ENCODE assay signal across 19 cellular contexts in the genomic region with DNA sequence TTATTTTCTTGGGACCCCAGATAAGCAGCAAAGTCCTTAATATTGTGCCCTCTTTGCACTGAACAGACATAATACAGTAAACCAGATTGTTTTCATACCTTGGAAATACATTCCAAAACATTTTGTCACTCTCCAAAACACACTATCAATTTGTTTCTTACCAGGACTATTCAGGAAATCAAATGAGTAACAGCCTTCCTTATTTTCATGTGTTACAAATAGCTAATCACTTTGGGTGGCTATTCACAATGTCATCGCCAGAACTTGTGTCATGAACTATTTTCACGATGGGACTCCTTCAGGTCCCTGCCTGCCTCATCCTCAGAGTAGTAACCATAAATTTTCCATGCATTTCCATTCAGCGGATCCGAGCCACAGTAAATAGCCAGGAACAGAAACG.
DNase-seq lines count a peak whose midpoint lies in the region; ATAC-seq, FAIRE-seq and TF ChIP-seq lines count a peak whose summit lies in the region.
"Had no signal": no experiment of that assay in that cellular context is flagged by ENCODE, and none has a peak within 500 bp of the region (broad histone marks: within the 10 kb centered on the region; RNA-seq: fewer than 3 reads in every experiment).

No MANE protein-coding gene starts in this region.

- no peak for TF ChIP-seq POLR2A in GM12892 (IDR thresholded peaks at IDR 0.05; ENCODE audit: low read depth, low read length)
- no peak for TF ChIP-seq POLR2A in IMR-90 (IDR thresholded peaks at IDR 0.05; ENCODE audit: low read depth, low read length)
- no peak for TF ChIP-seq POLR2A in gastrocnemius medialis (IDR thresholded peaks at IDR 0.05)

- H3K36me3 ChIP-seq in IMR-90 (ENCODE audit: control insufficient read depth, insufficient read depth, low read length) (no peaks in the 10 kb centered on the region), gastrocnemius medialis (peaks cover 0 to 50% of the 10 kb centered on the region in 2 donors), PC-3 (ENCODE audit: low read depth, low read length) (no peaks in the 10 kb centered on the region)

- POLR2A ChIA-PET in IMR-90 (lab: Charles Lee; ENCODE audit: unreplicated experiment) = no interaction called here
- POLR2A ChIA-PET in PC-3 (lab: Charles Lee; ENCODE audit: unreplicated experiment) = interaction anchor here (0.5 to 0.6 kb wide), 2 partner anchors 104 to 158 kb away, joined by 3 to 7 read pairs; partner anchors contain the start of gene MAP2K6

- FAIRE-seq in GM12892 (lab: Jason Lieb, UNC) = peak; percentile 38
- FAIRE-seq: A549, K562 had no signal

- H3K4ac ChIP-seq in IMR-90 (ENCODE audit: low read depth, low read length) = no peak overlapping the region

- H3K23ac ChIP-seq in IMR-90 (ENCODE audit: low read depth, low read length) = no peak overlapping the region

- H3F3A ChIP-seq in PC-3 (ENCODE audit: low read length, unreplicated experiment) = no peaks in the 10 kb centered on the region

- dilution Hi-C loops in IMR-90 (cut with HindIII; ENCODE audit: low sequenced_read_pairs, unreplicated experiment) = no loop called here

- no peak overlapping the region for H4K5ac ChIP-seq in IMR-90 (ENCODE audit: low read depth, low read length)

- in situ Hi-C loops in IMR-90 (cut with MboI; ENCODE audit: low sequenced_read_pairs) = no loop called here
- in situ Hi-C loops in gastrocnemius medialis (cut with MboI; ENCODE audit: low sequenced_read_pairs in 4 of 4) = loop anchor here in 1 of 4 donors (10.0 kb wide), 1 partner anchor 94 kb away; no protein-coding TSS in a partner anchor

- H4K8ac ChIP-seq in IMR-90 (ENCODE audit: low read depth in 2 of 2, low read length in 2 of 2) = no peak overlapping the region

- intact Hi-C loops in IMR-90 (cut with micrococcal nuclease) = loop anchor here (5.0 kb wide), 1 partner anchor 102 kb away; no protein-coding TSS in a partner anchor
- intact Hi-C loops in gastrocnemius medialis (cut with DNase I; ENCODE audit: low total_unique reads) = no loop called here
- intact Hi-C loops in PC-3 (cut with micrococcal nuclease) = no loop called here

- H3K79me1 ChIP-seq in IMR-90 (ENCODE audit: low read depth in 1 of 2, low read length in 2 of 2) = no peaks in the 10 kb centered on the region

- no peak overlapping the region for H3K4me3 ChIP-seq in IMR-90 (ENCODE audit: insufficient read depth, low read depth, low read length)
- no peak overlapping the region for H3K4me3 ChIP-seq in gastrocnemius medialis
- no peak overlapping the region for H3K4me3 ChIP-seq in PC-3 (ENCODE audit: low read length)
- H3K4me3 ChIP-seq: A549, BLaER1, K562 had no signal

- no peak overlapping the region for H4K91ac ChIP-seq in IMR-90 (ENCODE audit: insufficient read depth, low read depth, low read length)

- H3K4me2 ChIP-seq in IMR-90 (ENCODE audit: low read depth, low read length) (no peak overlapping the region), PC-3 (ENCODE audit: low read length) (no peak overlapping the region)
- H3K4me2 ChIP-seq: A549, BLaER1 had no signal

- no peak overlapping the region for H3K14ac ChIP-seq in IMR-90 (replicated peaks; ENCODE audit: low read depth, low read length)

- no peak overlapping the region for H3K56ac ChIP-seq in IMR-90 (ENCODE audit: extremely low read depth, insufficient read depth, low read length)

- no peak overlapping the region for H2AFZ ChIP-seq in IMR-90 (replicated peaks; ENCODE audit: low read length, poor library complexity)
- no peak overlapping the region for H2AFZ ChIP-seq in PC-3 (ENCODE audit: low read length)

- H3K27me3 ChIP-seq in IMR-90 (ENCODE audit: control insufficient read depth, insufficient read depth, low read length) (no peaks in the 10 kb centered on the region), gastrocnemius medialis (no peaks in the 10 kb centered on the region), PC-3 (ENCODE audit: low read length) (no peaks in the 10 kb centered on the region)
- H3K27me3 ChIP-seq: BLaER1 had no signal

- TF ChIP-seq RAD21 in IMR-90 (IDR thresholded peaks at IDR 0.05; ENCODE audit: low read length) = no peak

- CTCF ChIA-PET in IMR-90 (lab: Yijun Ruan, JAX) (interaction anchor here (0.8 to 1.1 kb wide), 2 partner anchors 10 to 13 kb away, joined by 3 to 4 read pairs; no protein-coding TSS in a partner anchor), PC-3 (lab: Charles Lee) (no interaction called here)

- WGBS in IMR-90 (ENCODE audit: extremely low coverage in 2 of 2, insufficient read length in 1 of 2), 2 experiments = 93% methylated on average over 3 of the region's 5 CpGs; no CpG with 5 or more reads in 1 of the 2 experiments

- H3K27ac ChIP-seq in IMR-90 (ENCODE audit: insufficient read depth, low read length) (no peak overlapping the region), gastrocnemius medialis (peak overlapping the region in 3 of 4 donors; percentile 4 to 43 (median 5)), PC-3 (ENCODE audit: low read length) (no peak overlapping the region)
- H3K27ac ChIP-seq: A549, BLaER1 had no signal

- ATAC-seq in IMR-90 (ENCODE audit: low read depth) (no peak), gastrocnemius medialis (no peak), PC-3 (no peak)
- ATAC-seq: A549; CD8-positive, alpha-beta T cell; HCT116; K562 had no signal

- H4K20me1 ChIP-seq in IMR-90 (ENCODE audit: insufficient read depth, low read length) (no peaks in the 10 kb centered on the region), PC-3 (ENCODE audit: low read length) (no peaks in the 10 kb centered on the region)
- H4K20me1 ChIP-seq: BLaER1 had no signal

- H3K4me1 ChIP-seq in IMR-90 (ENCODE audit: control insufficient read depth, insufficient read depth, low read length) (no peaks in the 10 kb centered on the region), gastrocnemius medialis (peaks cover 10% of the 10 kb centered on the region in 2 donors), PC-3 (ENCODE audit: insufficient read depth, low read length) (no peaks in the 10 kb centered on the region)
- H3K4me1 ChIP-seq: A549 had no signal

- DNase-seq in GM12892 (ENCODE audit: insufficient read length) = no peak
- no peak for DNase-seq in IMR-90
- DNase-seq in dermis blood vessel endothelial cell = peak; percentile 54
- DNase-seq in gastrocnemius medialis = no peak
- DNase-seq in activated naive CD4-positive, alpha-beta T cell (lab: John Stamatoyannopoulos, UW) = no peak
- DNase-seq in PC-3 = no peak
- DNase-seq in stimulated activated CD4-positive, alpha-beta T cell treated with anti-CD3 and anti-CD28 coated beads, Interleukin-4, amount 100 ng/mL, for 24 hours = no peak
- DNase-seq: Calu3; CD8-positive, alpha-beta T cell; DMS53; DND-41; EL; GOT3; H7; HFFc6 had no signal

- no peak overlapping the region for H2BK120ac ChIP-seq in IMR-90 (ENCODE audit: low read depth, low read length)

- H3K18ac ChIP-seq in IMR-90 (ENCODE audit: low read depth, low read length) = no peak overlapping the region

- BruUV-seq in IMR-90 (replicated peaks; lab: Mats Ljungman, UMichigan) (no TSS peak), PC-3 (replicated peaks; lab: Mats Ljungman, UMichigan) (no TSS peak)

- no peaks in the 10 kb centered on the region for H3K9me2 ChIP-seq in PC-3 (replicated peaks; ENCODE audit: low read length)

- no peak overlapping the region for H2AK9ac ChIP-seq in IMR-90 (replicated peaks; ENCODE audit: low read depth, low read length, poor library complexity)

- 0 out of 2 replicates have a peak overlapping the region, but pooled peaks have one; percentile 14 for H2BK20ac ChIP-seq in IMR-90 (ENCODE audit: low read depth, low read length)

- H3K9ac ChIP-seq in IMR-90 (ENCODE audit: low read depth, low read length) (no peak overlapping the region), PC-3 (ENCODE audit: low read length) (no peak overlapping the region)
- H3K9ac ChIP-seq: BLaER1 had no signal

- H3K9me3 ChIP-seq in IMR-90 (ENCODE audit: control insufficient read depth, insufficient read depth, low read length) (no peaks in the 10 kb centered on the region), gastrocnemius medialis (no peaks in the 10 kb centered on the region), PC-3 (ENCODE audit: low read length) (no peaks in the 10 kb centered on the region)
- H3K9me3 ChIP-seq: A549 had no signal

- no peak overlapping the region for H2BK5ac ChIP-seq in IMR-90 (ENCODE audit: low read depth, low read length, poor library complexity, severe bottlenecking)

- TF ChIP-seq CTCF in IMR-90 (conservative IDR thresholded peaks at IDR 0.05; ENCODE audit: low read depth, low read length) (no peak), gastrocnemius medialis (IDR thresholded peaks at IDR 0.05 in 4 of 5, conservative IDR thresholded peaks at IDR 0.05 in 1 of 5) (no peak), PC-3 (conservative IDR thresholded peaks at IDR 0.05; ENCODE audit: low read depth, low read length) (no peak)

- no peaks in the 10 kb centered on the region for H3K79me2 ChIP-seq in PC-3 (ENCODE audit: low read length)

- no peak overlapping the region for H2BK15ac ChIP-seq in IMR-90 (ENCODE audit: low read depth, low read length)

- H3K9me1 ChIP-seq in IMR-90 (ENCODE audit: insufficient read depth, low read length) = no peaks in the 10 kb centered on the region

- H2AK5ac ChIP-seq in IMR-90 (ENCODE audit: low read depth, low read length) = no peak overlapping the region

TF ChIP-seq in IMR-90, 13 proteins besides CTCF, POLR2A, EP300 and RAD21:
- TF ChIP-seq RCOR1 (IDR thresholded peaks at IDR 0.05; ENCODE audit: insufficient replicate concordance, low read length) (no peak), MAFK (IDR thresholded peaks at IDR 0.05; ENCODE audit: low read depth, low read length) (no peak), USF2 (IDR thresholded peaks at IDR 0.05; ENCODE audit: low read depth, low read length) (no peak)

Comparison
In these comparisons a context has a peak if more than half of its experiments do, and no peak if none do; other contexts are left out.
1. H3K27ac ChIP-seq: peak in gastrocnemius medialis (3 of 4); none in IMR-90 (single experiment) and PC-3 (single experiment).